8 cellular contexts compared by ENCODE assay signal in genomic region chr4:169810325-169811323, GRCh38. TPM values are rescaled to one million over a fixed set of nuclear protein-coding genes. Genes with fewer than 3 reads are reported as not detected.
DNase-seq lines count a peak whose midpoint lies in the region; ATAC-seq, FAIRE-seq and TF ChIP-seq lines count a peak whose summit lies in the region.

No MANE protein-coding gene starts in this region.

- DNase-seq in G401 (ENCODE audit: low spot score) (peak; percentile 85), NCI-H2196 (lab: John Stamatoyannopoulos, UW; ENCODE audit: unreplicated experiment) (peak; percentile 57), left ventricle myocardium superior (no peak), gastrocnemius medialis (peak in 1 of 2 donors; percentile 3)
- peak; percentile 49 for DNase-seq in activated CD8-positive, alpha-beta T cell treated with anti-CD3 and anti-CD28 coated beads, Interleukin-2, amount 10 ng/mL, durations not matched to agents 7 days and 5 days
- DNase-seq in activated T-cell treated with anti-CD3 and anti-CD28 coated beads, Interleukin-2, amount 50 U/mL, for 48 hours = no peak

- ATAC-seq in HG02884 (IDR thresholded peaks at IDR 0.05; ENCODE audit: unreplicated experiment) (peak; percentile 75), left ventricle myocardium superior (peak; percentile 55), gastrocnemius medialis (peak in 1 of 2 donors; percentile 66)
- no peak for ATAC-seq in activated CD8-positive, alpha-beta T cell treated with anti-CD3 and anti-CD28 coated beads, Interleukin-2, amount 10 ng/mL, durations not matched to agents 7 days and 5 days

- CTCF ChIA-PET in activated CD8-positive, alpha-beta T cell treated with anti-CD3 and anti-CD28 coated beads, Interleukin-2, amount 10 ng/mL, durations not matched to agents 7 days and 5 days (lab: Charles Lee) = interaction anchor here (0.8 to 3.3 kb wide), 24 partner anchors 9 to 278 kb away, joined by 3 to 28 read pairs (median 4); partner anchors contain the start of gene NEK1

- no peaks in the 10 kb centered on the region for H3K36me3 Mint-ChIP-seq in activated CD8-positive, alpha-beta T cell treated with anti-CD3 and anti-CD28 coated beads, Interleukin-2, amount 10 ng/mL, durations not matched to agents 7 days and 5 days (ENCODE audit: low read depth)

- H3K4me3 ChIP-seq in gastrocnemius medialis = no peak overlapping the region

- intact Hi-C loops in left ventricle myocardium superior (cut with micrococcal nuclease) (loop anchor here (5.0 kb wide), 1 partner anchor 237 kb away; no protein-coding TSS in a partner anchor), gastrocnemius medialis (cut with DNase I; ENCODE audit: low total_unique reads) (loop anchor here (1.0 to 2.0 kb wide), 3 partner anchors 198 to 280 kb away; partner anchors contain the start of gene NEK1)

- no peaks in the 10 kb centered on the region for H3K4me1 Mint-ChIP-seq in activated CD8-positive, alpha-beta T cell treated with anti-CD3 and anti-CD28 coated beads, Interleukin-2, amount 10 ng/mL, durations not matched to agents 7 days and 5 days (ENCODE audit: low read depth)

- no peaks in the 10 kb centered on the region for H3K36me3 ChIP-seq in gastrocnemius medialis

- H3K9me3 ChIP-seq in gastrocnemius medialis = no peaks in the 10 kb centered on the region

- POLR2A ChIA-PET in activated CD8-positive, alpha-beta T cell treated with anti-CD3 and anti-CD28 coated beads, Interleukin-2, amount 10 ng/mL, durations not matched to agents 7 days and 5 days (lab: Charles Lee) = interaction anchor here (1.1 kb wide), 1 partner anchor 198 kb away, joined by 5 read pairs; no protein-coding TSS in a partner anchor

- no peak for TF ChIP-seq POLR2A in gastrocnemius medialis (IDR thresholded peaks at IDR 0.05)

- H3K27ac ChIP-seq in gastrocnemius medialis = no peak overlapping the region

- no peak overlapping the region for H3K4me3 Mint-ChIP-seq in activated CD8-positive, alpha-beta T cell treated with anti-CD3 and anti-CD28 coated beads, Interleukin-2, amount 10 ng/mL, durations not matched to agents 7 days and 5 days

- H3K4me1 ChIP-seq in gastrocnemius medialis = no peaks in the 10 kb centered on the region

- in situ Hi-C loops in G401 (cut with HindIII; ENCODE audit: low sequenced_read_pairs) = loop anchor here (25.0 kb wide), 1 partner anchor 227 kb away; the partner anchor contains the start of gene MFAP3L
- in situ Hi-C loops in gastrocnemius medialis (cut with MboI; ENCODE audit: low sequenced_read_pairs in 4 of 4) = loop anchor here in 2 of 4 donors (5.0 kb wide), 2 partner anchors 232 to 237 kb away; no protein-coding TSS in a partner anchor

- no peak overlapping the region for H3K27ac Mint-ChIP-seq in activated CD8-positive, alpha-beta T cell treated with anti-CD3 and anti-CD28 coated beads, Interleukin-2, amount 10 ng/mL, durations not matched to agents 7 days and 5 days

- H3K27me3 Mint-ChIP-seq in activated CD8-positive, alpha-beta T cell treated with anti-CD3 and anti-CD28 coated beads, Interleukin-2, amount 10 ng/mL, durations not matched to agents 7 days and 5 days (ENCODE audit: low read depth) = peaks cover 7% of the 10 kb centered on the region

- no peaks in the 10 kb centered on the region for H3K9me3 Mint-ChIP-seq in activated CD8-positive, alpha-beta T cell treated with anti-CD3 and anti-CD28 coated beads, Interleukin-2, amount 10 ng/mL, durations not matched to agents 7 days and 5 days (ENCODE audit: insufficient read depth)

- FAIRE-seq in A204.1 (lab: Jason Lieb, UNC) = peak; percentile 96

- H3K27me3 ChIP-seq in gastrocnemius medialis = no peaks in the 10 kb centered on the region

- TF ChIP-seq CTCF in gastrocnemius medialis (IDR thresholded peaks at IDR 0.05 in 4 of 5, conservative IDR thresholded peaks at IDR 0.05 in 1 of 5) = peak; percentile 60 to 84 (median 69)

RNA-seq across cellular contexts. Expression of gene HPF1, which starts 52.9 kb away (rescaled TPM):
- total RNA-seq in G401 (2014; rRNA removed; shearing (Covaris generic)) = 23.3 and 57.4 TPM in 2 replicates
- 10 to 100 TPM; 16.4 to 17.4 TPM for total RNA-seq in activated CD8-positive, alpha-beta T cell treated with anti-CD3 and anti-CD28 coated beads, Interleukin-2, amount 10 ng/mL, durations not matched to agents 7 days and 5 days
- total RNA-seq in left ventricle myocardium superior = 20.2 TPM
- total RNA-seq in gastrocnemius medialis = 10 to 100 TPM; 18.4 to 51.8 (median 28.4) TPM

Comparison
In these comparisons a context has a peak if more than half of its experiments do, and no peak if none do; other contexts are left out.
1. DNase-seq: peak in G401 (single experiment), NCI-H2196 (single experiment) and activated CD8-positive, alpha-beta T cell treated with anti-CD3 and anti-CD28 coated beads, Interleukin-2, amount 10 ng/mL, durations not matched to agents 7 days and 5 days (single experiment); none in left ventricle myocardium superior (single experiment) and activated T-cell treated with anti-CD3 and anti-CD28 coated beads, Interleukin-2, amount 50 U/mL, for 48 hours (0 of 2).